ENCODE assay signal across 12 cellular contexts in genomic region chr4:23455482-23455881, GRCh38.
DNase-seq lines count a peak whose midpoint lies in the region; ATAC-seq and TF ChIP-seq lines count a peak whose summit lies in the region.
"Had no signal": no experiment of that assay in that cellular context is flagged by ENCODE, and none has a peak within 500 bp of the region (broad histone marks: within the 10 kb centered on the region; RNA-seq: fewer than 3 reads in every experiment).

No MANE protein-coding gene starts in this region.

- H2AFZ ChIP-seq in neural progenitor cell (replicated peaks), result no peak overlapping the region

- H3K4me1 Mint-ChIP-seq in neural progenitor cell, result peaks cover 19% of the 10 kb centered on the region
- H3K4me1 Mint-ChIP-seq in activated T-helper 17 cell treated with anti-CD3 and anti-CD28 coated beads, Interleukin-2, amount 50 U/mL, for 72 hours, result no peaks in the 10 kb centered on the region

- H3K27ac ChIP-seq in heart left ventricle, result peak overlapping the region in 6 of 12 donors; percentile 28 to 54 (median 44)
- H3K27ac ChIP-seq in neural progenitor cell, result no peak overlapping the region

- H3K9me3 ChIP-seq in NT2/D1 (ENCODE audit: insufficient read depth, low read length) (no peaks in the 10 kb centered on the region), heart left ventricle (no peaks in the 10 kb centered on the region), neural progenitor cell (ENCODE audit: low read depth) (no peaks in the 10 kb centered on the region)

- peaks cover 3% of the 10 kb centered on the region for H3K27me3 Mint-ChIP-seq in neural progenitor cell (ENCODE audit: insufficient read depth, low read depth)
- no peaks in the 10 kb centered on the region for H3K27me3 Mint-ChIP-seq in activated T-helper 17 cell treated with anti-CD3 and anti-CD28 coated beads, Interleukin-2, amount 50 U/mL, for 72 hours
- H3K27me3 Mint-ChIP-seq: dendritic cell treated with granulocyte-macrophage colony-stimulating factor and Interleukin-4, amounts not matched to agents 40 ng/mL and 50 ng/mL, for 4 days had no signal

- H3K4me1 ChIP-seq in NT2/D1 (ENCODE audit: insufficient read depth, insufficient read length) (no peaks in the 10 kb centered on the region), heart left ventricle (peaks cover 0 to 29% (median 1%) of the 10 kb centered on the region in 12 donors), neural progenitor cell (peaks cover 6% of the 10 kb centered on the region)

- H3K27me3 ChIP-seq in NT2/D1 (ENCODE audit: insufficient read depth, insufficient read length) (no peaks in the 10 kb centered on the region), heart left ventricle (no peaks in the 10 kb centered on the region), neural progenitor cell (no peaks in the 10 kb centered on the region)

- H3K79me2 ChIP-seq in neural progenitor cell (ENCODE audit: low read depth), result no peaks in the 10 kb centered on the region

- intact Hi-C loops in heart left ventricle (cut with DNase I), result loop anchor here in 3 of 10 donors (5.0 to 10.0 kb wide), 3 partner anchors 81 to 479 kb away; no protein-coding TSS in a partner anchor

- TF ChIP-seq POLR2A in heart left ventricle (IDR thresholded peaks at IDR 0.05), result no peak

- ATAC-seq in heart left ventricle, result peak; percentile 85 to 90 (median 88)
- no peak for ATAC-seq in activated T-helper 17 cell treated with anti-CD3 and anti-CD28 coated beads, Interleukin-2, amount 50 U/mL, for 72 hours (replicated peaks)

- H3K27ac Mint-ChIP-seq in neural progenitor cell, result no peak overlapping the region
- H3K27ac Mint-ChIP-seq in activated T-helper 17 cell treated with anti-CD3 and anti-CD28 coated beads, Interleukin-2, amount 50 U/mL, for 72 hours, result no peak overlapping the region
- H3K27ac Mint-ChIP-seq: dendritic cell treated with granulocyte-macrophage colony-stimulating factor and Interleukin-4, amounts not matched to agents 40 ng/mL and 50 ng/mL, for 4 days had no signal

- no peak overlapping the region for H3K4me3 ChIP-seq in NT2/D1 (ENCODE audit: insufficient read length, low read depth)
- no peak overlapping the region for H3K4me3 ChIP-seq in heart left ventricle
- H3K4me3 ChIP-seq in neural progenitor cell, result no peak overlapping the region

- no peak overlapping the region for H3K9ac ChIP-seq in NT2/D1 (ENCODE audit: insufficient read length, low read depth)
- no peak overlapping the region for H3K9ac ChIP-seq in neural progenitor cell

- no peak overlapping the region for H3K4me2 ChIP-seq in neural progenitor cell

- H3K36me3 ChIP-seq in NT2/D1 (ENCODE audit: insufficient read depth, insufficient read length, low read length) (no peaks in the 10 kb centered on the region), heart left ventricle (no peaks in the 10 kb centered on the region), neural progenitor cell (no peaks in the 10 kb centered on the region)

- DNase-seq in ELF-1 (ENCODE audit: low read depth, low spot score), result peak; percentile 50
- DNase-seq in NT2/D1 (ENCODE audit: low read depth, low spot score), result peak; percentile 43
- peak in 3 of 5 donors; percentile 19 to 33 (median 32) for DNase-seq in heart left ventricle
- DNase-seq in neural progenitor cell (ENCODE audit: low spot score), result peak; percentile 60
- no peak for DNase-seq in T-helper 2 cell
- DNase-seq in NCI-H2171 (lab: John Stamatoyannopoulos, UW), result no peak
- DNase-seq in nucleus accumbens (lab: John Stamatoyannopoulos, UW), result no peak
- DNase-seq: activated effector memory CD4-positive, alpha-beta T cell treated with anti-CD3 and anti-CD28 coated beads, Interleukin-2, amount 50 U/mL, for 16 hours; hippocampal formation; trophoblast cell had no signal

- no peaks in the 10 kb centered on the region for H3K9me3 Mint-ChIP-seq in neural progenitor cell
- peaks cover 10% of the 10 kb centered on the region for H3K9me3 Mint-ChIP-seq in activated T-helper 17 cell treated with anti-CD3 and anti-CD28 coated beads, Interleukin-2, amount 50 U/mL, for 72 hours

- no peaks in the 10 kb centered on the region for H3F3A ChIP-seq in neural progenitor cell (ENCODE audit: low read depth)

- H3K36me3 Mint-ChIP-seq in neural progenitor cell, result no peaks in the 10 kb centered on the region
- H3K36me3 Mint-ChIP-seq in activated T-helper 17 cell treated with anti-CD3 and anti-CD28 coated beads, Interleukin-2, amount 50 U/mL, for 72 hours (ENCODE audit: low read depth), result no peaks in the 10 kb centered on the region

- WGBS in heart left ventricle, 4 donors, result 0 to 7% (median 4%) methylated on average over 3 of the region's 3 CpGs

- H4K20me1 ChIP-seq in neural progenitor cell (ENCODE audit: low read depth), result no peaks in the 10 kb centered on the region

- TF ChIP-seq CTCF in heart left ventricle (IDR thresholded peaks at IDR 0.05), result peak in 6 of 12 donors; percentile 10 to 40 (median 30)
- TF ChIP-seq CTCF in neural progenitor cell (IDR thresholded peaks at IDR 0.05), result peak; percentile 52

- no peak overlapping the region for H3K4me3 Mint-ChIP-seq in neural progenitor cell
- H3K4me3 Mint-ChIP-seq in activated T-helper 17 cell treated with anti-CD3 and anti-CD28 coated beads, Interleukin-2, amount 50 U/mL, for 72 hours, result no peak overlapping the region
- H3K4me3 Mint-ChIP-seq: dendritic cell treated with granulocyte-macrophage colony-stimulating factor and Interleukin-4, amounts not matched to agents 40 ng/mL and 50 ng/mL, for 4 days had no signal

Comparison
In these comparisons a context has a peak if more than half of its experiments do, and no peak if none do; other contexts are left out.
1. DNase-seq: peak in ELF-1 (single experiment), NT2/D1 (single experiment), heart left ventricle (3 of 5) and neural progenitor cell (single experiment); none in T-helper 2 cell (0 of 5), NCI-H2171 (single experiment) and nucleus accumbens (0 of 56).